Comparison of ENCODE assay signal across 10 cellular contexts in the genomic region with DNA sequence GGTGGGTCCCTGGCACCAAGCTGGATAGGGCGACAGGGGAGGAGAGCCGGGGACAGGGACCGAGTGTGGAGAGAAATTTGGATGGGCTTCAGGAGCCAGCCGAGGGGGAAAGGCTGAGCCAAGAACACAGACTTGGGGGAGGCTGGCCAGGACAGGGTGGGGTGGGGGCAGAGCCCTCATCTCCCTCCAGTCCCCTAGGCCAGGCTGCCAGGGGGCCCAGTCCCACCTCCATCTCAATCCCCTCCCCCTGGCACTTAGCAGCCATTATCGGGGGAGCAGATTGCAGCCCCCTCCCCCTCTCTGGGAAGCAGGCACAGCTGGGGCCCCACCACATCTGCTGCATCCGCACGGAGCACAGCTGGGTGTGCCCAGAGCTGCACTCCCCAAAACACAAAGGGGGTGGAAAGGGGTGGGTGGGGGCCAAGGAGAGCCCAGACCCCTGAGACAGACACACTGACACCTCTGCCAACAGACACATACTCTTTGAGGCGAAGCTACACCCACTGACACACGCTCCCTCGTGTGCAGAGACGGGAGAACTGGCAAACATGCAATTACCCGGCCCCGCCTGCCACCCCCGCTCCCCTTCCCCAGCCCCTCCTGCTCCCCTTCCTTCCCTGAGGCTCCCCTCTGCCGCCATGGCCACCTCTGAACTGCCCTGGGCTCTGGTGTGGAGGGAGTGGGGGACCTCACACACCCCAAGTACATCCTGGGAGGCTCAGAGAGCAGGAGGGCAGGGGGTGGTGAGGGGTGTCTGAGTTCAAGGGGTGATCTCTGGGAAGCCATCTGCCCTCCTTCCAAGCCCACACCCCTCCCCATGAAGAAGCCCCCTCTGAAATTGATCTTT. TPM values are rescaled to one million over a fixed set of nuclear protein-coding genes. Genes with fewer than 3 reads are reported as not detected.
DNase-seq lines count a peak whose midpoint lies in the region; ATAC-seq and TF ChIP-seq lines count a peak whose summit lies in the region.
"Had no signal": no experiment of that assay in that cellular context is flagged by ENCODE, and none has a peak within 500 bp of the region (broad histone marks: within the 10 kb centered on the region; RNA-seq: fewer than 3 reads in every experiment).

No MANE protein-coding gene starts in this region.

- H3K9me3 Mint-ChIP-seq in progenitor cell of endocrine pancreas (ENCODE audit: low read depth), result no peaks in the 10 kb centered on the region

- no peak overlapping the region for H3K27ac ChIP-seq in coronary artery
- H3K27ac ChIP-seq: ovary had no signal

- peak; percentile 26 for ATAC-seq in GM19395 (IDR thresholded peaks at IDR 0.05; ENCODE audit: unreplicated experiment)
- peak; percentile 18 for ATAC-seq in HG03175 (IDR thresholded peaks at IDR 0.05; ENCODE audit: unreplicated experiment)

- DNase-seq in coronary artery (ENCODE audit: low spot score) (no peak), progenitor cell of endocrine pancreas (ENCODE audit: low spot score, unreplicated experiment) (no peak), mesenteric fat pad (ENCODE audit: low spot score) (no peak), Ammon's horn (ENCODE audit: low spot score) (no peak)
- DNase-seq in stimulated activated CD4-positive, alpha-beta T cell treated with anti-CD3 and anti-CD28 coated beads, Interleukin-12 subunit alpha, Interleukin-12 subunit beta, amount 100 ng/mL, for 4 hours, result no peak
- no peak for DNase-seq in activated CD4-positive, alpha-beta T cell treated with anti-CD3 and anti-CD28 coated beads, Interleukin-2, amount 50 U/mL, for 48 hours

- peaks cover 4% of the 10 kb centered on the region for H3K36me3 Mint-ChIP-seq in progenitor cell of endocrine pancreas (ENCODE audit: insufficient read depth)

- H3K27ac Mint-ChIP-seq in progenitor cell of endocrine pancreas, result peak overlapping the region; percentile 76

- peaks cover 15% of the 10 kb centered on the region for H3K27me3 Mint-ChIP-seq in progenitor cell of endocrine pancreas

- TF ChIP-seq CTCF in coronary artery (IDR thresholded peaks at IDR 0.05) (no peak), progenitor cell of endocrine pancreas (IDR thresholded peaks at IDR 0.05; ENCODE audit: unreplicated experiment) (no peak)

- H3K4me3 ChIP-seq in coronary artery, result peak overlapping the region; percentile 65
- H3K4me3 ChIP-seq: ovary had no signal

- no peak overlapping the region for H3K4me3 Mint-ChIP-seq in progenitor cell of endocrine pancreas (ENCODE audit: low read depth)

- peaks cover 31% of the 10 kb centered on the region for H3K4me1 Mint-ChIP-seq in progenitor cell of endocrine pancreas (ENCODE audit: low read depth)

RNA-seq across cellular contexts. Expression of a gene that starts 5.1 kb away (rescaled TPM):
- total RNA-seq in progenitor cell of endocrine pancreas, result 3.4 and 5.1 TPM in 2 replicates
- not detected for total RNA-seq in mesenteric fat pad
- total RNA-seq: T-helper 1 cell treated with Interleukin-12 subunit alpha and Interleukin-12 subunit beta and Interleukin-4 antibody, amounts not matched to agents 30 ng/mL and 1 ng/mL, for 36 hours had no signal

RNA-seq across cellular contexts. Expression of a gene that starts 10.5 kb away (rescaled TPM):
- total RNA-seq in progenitor cell of endocrine pancreas (35.8 and 37.4 TPM in 2 replicates), mesenteric fat pad (32.4 TPM)

RNA-seq across cellular contexts. Expression of a gene that starts 34.5 kb away (rescaled TPM):
- total RNA-seq in progenitor cell of endocrine pancreas, result 49.1 and 51.1 TPM in 2 replicates
- 24.1 TPM for total RNA-seq in mesenteric fat pad

RNA-seq across cellular contexts. Expression of a gene that starts 34.7 kb away (rescaled TPM):
- total RNA-seq in progenitor cell of endocrine pancreas (8.2 and 9.7 TPM in 2 replicates), mesenteric fat pad (2.6 TPM)
